8 cellular contexts compared by ENCODE assay signal in genomic region chr4:99563310-99564186, GRCh38. TPM values are rescaled to one million over a fixed set of nuclear protein-coding genes. Genes with fewer than 3 reads are reported as not detected.
DNase-seq lines count a peak whose midpoint lies in the region; ATAC-seq and TF ChIP-seq lines count a peak whose summit lies in the region.

A gene with protein sequence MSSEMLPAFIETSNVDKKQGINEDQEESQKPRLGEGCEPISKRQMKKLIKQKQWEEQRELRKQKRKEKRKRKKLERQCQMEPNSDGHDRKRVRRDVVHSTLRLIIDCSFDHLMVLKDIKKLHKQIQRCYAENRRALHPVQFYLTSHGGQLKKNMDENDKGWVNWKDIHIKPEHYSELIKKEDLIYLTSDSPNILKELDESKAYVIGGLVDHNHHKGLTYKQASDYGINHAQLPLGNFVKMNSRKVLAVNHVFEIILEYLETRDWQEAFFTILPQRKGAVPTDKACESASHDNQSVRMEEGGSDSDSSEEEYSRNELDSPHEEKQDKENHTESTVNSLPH (minus strand): TSS chr4:99564039. CDS start chr4:99559338, 4,701 bp downstream.

- DNase-seq in BJ (ENCODE audit: low read depth) (peak; percentile 82), NCI-H526 treated with DMSO at 0.1 percent for 48 hours (lab: John Stamatoyannopoulos, UW) (peak; percentile 91), dedifferentiated amniotic fluid mesenchymal stem cell (ENCODE audit: extremely low spot score) (peak; percentile 99), left kidney (ENCODE audit: low read depth, low spot score) (peak; percentile 99)
- peak; percentile 94 for DNase-seq in activated CD4-positive, alpha-beta T cell treated with anti-CD3 and anti-CD28 coated beads, Interleukin-2, amount 50 U/mL, for 1 hour
- peak; percentile 94 to 96 for DNase-seq in stimulated activated CD4-positive, alpha-beta T cell treated with anti-CD3 and anti-CD28 coated beads, Interleukin-2, amount 100 ng/mL, for 24 hours

- no peak for TF ChIP-seq CTCF in BJ (IDR thresholded peaks at IDR 0.05; ENCODE audit: insufficient read depth, low read depth, low read length)

- peak; percentile 99 for ATAC-seq in GM19324 (IDR thresholded peaks at IDR 0.05; ENCODE audit: low FRiP score, unreplicated experiment)
- ATAC-seq in HG03469 (IDR thresholded peaks at IDR 0.05; ENCODE audit: unreplicated experiment): peak; percentile 91

- POLR2A ChIA-PET in BJ (lab: Charles Lee): interaction anchor here (0.5 to 0.6 kb wide), 3 partner anchors 13 to 602 kb away, joined by 3 to 5 read pairs (median 3); no protein-coding TSS in a partner anchor

- peak within 1 kb of the TSS; percentile 67 for H3K4me3 ChIP-seq in BJ (ENCODE audit: low read depth, low read length)

- H3K36me3 ChIP-seq in BJ (ENCODE audit: control insufficient read depth, insufficient read depth, low read length): no peaks in the 10 kb centered on the region

- no peaks in the 10 kb centered on the region for H3K27me3 ChIP-seq in BJ (ENCODE audit: control insufficient read depth, insufficient read depth, low read length)

- CTCF ChIA-PET in BJ (lab: Yijun Ruan, JAX): interaction anchor here (1.3 to 2.7 kb wide), 3 partner anchors 245 to 385 kb away, joined by 4 to 19 read pairs (median 4); no protein-coding TSS in a partner anchor

RNA-seq across cellular contexts. Expression of the gene that starts here (rescaled TPM):
- 1.7 and 4.3 TPM in 2 replicates for polyA plus RNA-seq in BJ (2011; rRNA removed)
- 1.0 and 1.8 TPM in 2 replicates for polyA minus RNA-seq in BJ (2011; rRNA and poly(A)+ RNA removed)

Comparison
In these comparisons a context has a peak if more than half of its experiments do, and no peak if none do; other contexts are left out.
1. Peak in every context shown above with its lines: DNase-seq, ATAC-seq and H3K4me3 ChIP-seq.